1 cellular context compared by ENCODE assay signal in the genomic region with DNA sequence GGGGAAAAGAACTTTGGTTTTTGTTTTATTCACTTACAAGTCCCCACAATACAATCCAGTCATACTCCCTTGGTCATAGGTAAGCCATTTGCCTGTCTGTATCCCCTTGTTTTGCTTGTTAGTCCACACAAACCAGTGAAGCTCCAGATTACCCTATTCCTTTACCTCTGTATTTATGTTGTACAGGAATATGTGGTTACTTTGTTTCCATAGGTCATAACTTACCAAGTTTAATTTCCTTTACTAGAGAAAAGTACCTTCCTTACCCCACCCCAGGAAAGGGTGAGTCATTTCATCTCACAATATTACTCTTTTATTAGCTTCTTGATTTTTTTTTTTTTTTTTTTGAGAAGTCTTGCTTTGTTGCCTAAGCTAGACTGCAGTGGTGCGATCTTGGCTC.
TF ChIP-seq lines count a peak whose summit lies in the region.

No MANE protein-coding gene starts in this region.

TF ChIP-seq in GM12878, 131 proteins besides CTCF, POLR2A, EP300 and RAD21:
- TF ChIP-seq ZNF384 (IDR thresholded peaks at IDR 0.05; ENCODE audit: borderline replicate concordance, low read depth, low read length), result no peak
- TF ChIP-seq RUNX3 (IDR thresholded peaks at IDR 0.05; ENCODE audit: low read length), result peak; percentile 38; the same call in 1 of the 2 replicates
- peak; percentile 75 for TF ChIP-seq JUNB (IDR thresholded peaks at IDR 0.05)
